8 cellular contexts compared by ENCODE assay signal in the genomic region with DNA sequence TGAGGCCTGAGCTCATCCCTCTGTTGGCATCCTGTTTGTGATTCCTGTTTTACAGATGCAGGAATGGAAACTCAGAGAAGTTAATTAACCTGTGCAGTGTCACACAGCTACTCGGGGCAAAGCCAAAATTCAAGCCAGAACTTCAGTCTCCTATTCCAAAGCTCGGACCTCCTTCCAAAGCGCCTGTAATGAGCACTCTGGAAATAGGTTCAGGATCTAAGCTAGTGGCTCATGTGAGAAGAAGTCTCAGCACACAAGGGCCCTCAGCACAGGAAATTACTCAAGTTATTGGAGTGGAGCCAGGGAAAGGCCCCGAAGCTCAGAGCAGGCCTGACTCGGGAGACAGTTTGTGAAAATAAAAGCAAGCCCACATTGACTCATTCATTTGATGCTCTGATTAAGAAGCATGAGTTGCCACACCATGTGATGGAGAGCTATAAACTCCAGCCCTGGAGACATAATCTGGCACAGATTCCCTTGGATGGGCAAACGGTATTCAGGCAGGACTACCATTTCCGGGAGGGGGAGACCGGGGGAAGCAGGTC. TPM values are rescaled to one million over a fixed set of nuclear protein-coding genes. Genes with fewer than 3 reads are reported as not detected.
DNase-seq lines count a peak whose midpoint lies in the region; ATAC-seq and TF ChIP-seq lines count a peak whose summit lies in the region.

No MANE protein-coding gene starts in this region.

- in situ Hi-C loops in GM13977 (cut with MboI; ENCODE audit: low pct_unique_long_range_greater_than_20kb, low sequenced_read_pairs, unreplicated experiment), result no loop called here

- H3K36me3 ChIP-seq in esophagus squamous epithelium (no peaks in the 10 kb centered on the region), testis (ENCODE audit: low read depth, missing control alignments) (no peaks in the 10 kb centered on the region)

- H3K9me3 ChIP-seq in esophagus squamous epithelium, result no peaks in the 10 kb centered on the region
- no peaks in the 10 kb centered on the region for H3K9me3 ChIP-seq in testis

- ATAC-seq in HG02973 (IDR thresholded peaks at IDR 0.05; ENCODE audit: unreplicated experiment), result peak; percentile 92

- TF ChIP-seq POLR2A in esophagus squamous epithelium (IDR thresholded peaks at IDR 0.05) (no peak), testis (IDR thresholded peaks at IDR 0.05) (no peak)

- H3K4me3 ChIP-seq in esophagus squamous epithelium (no peak overlapping the region), testis (no peak overlapping the region)

- no peaks in the 10 kb centered on the region for H3K27me3 ChIP-seq in esophagus squamous epithelium
- H3K27me3 ChIP-seq in testis, result no peaks in the 10 kb centered on the region

- DNase-seq in GM13977 (ENCODE audit: low spot score) (peak; percentile 73), NOMO-1 (lab: John Stamatoyannopoulos, UW; ENCODE audit: unreplicated experiment in 2 of 2) (peak; percentile 89 to 94), esophagus squamous epithelium (lab: John Stamatoyannopoulos, UW) (no peak), occipital lobe (lab: John Stamatoyannopoulos, UW) (peak; percentile 47), testis (peak; percentile 72), NK-92 (lab: John Stamatoyannopoulos, UW; ENCODE audit: unreplicated experiment) (no peak)
- DNase-seq in activated CD8-positive, alpha-beta memory T cell treated with anti-CD3 and anti-CD28 coated beads, Interleukin-2, amount 50 U/mL, for 48 hours, result peak; percentile 68

- peak overlapping the region; percentile 70 to 89 (median 85) for H3K27ac ChIP-seq in esophagus squamous epithelium
- H3K27ac ChIP-seq in testis, result peak overlapping the region in 1 of 2 donors; percentile 78

- H3K4me1 ChIP-seq in esophagus squamous epithelium (peaks cover 36 to 50% (median 43%) of the 10 kb centered on the region in 3 donors), testis (no peaks in the 10 kb centered on the region)

- whole genome bisulfite sequencing in esophagus squamous epithelium, 2 donors, result 5 to 8% methylated on average over 8 of the region's 8 CpGs
- 34 to 49% methylated on average over 8 of the region's 8 CpGs for WGBS in testis, 2 donors

- intact Hi-C loops in esophagus squamous epithelium (cut with DNase I) (no loop called here), testis (cut with DNase I; ENCODE audit: low total_unique reads) (no loop called here)

- no peak for TF ChIP-seq CTCF in GM13977 (IDR thresholded peaks at IDR 0.05; ENCODE audit: extremely low read depth, insufficient read depth, missing control alignments)
- no peak for TF ChIP-seq CTCF in esophagus squamous epithelium (IDR thresholded peaks at IDR 0.05)
- no peak for TF ChIP-seq CTCF in testis (IDR thresholded peaks at IDR 0.05)

RNA-seq across cellular contexts. Expression of a gene that starts 50.6 kb away (rescaled TPM):
- total RNA-seq in esophagus squamous epithelium, result 10 to 100 TPM; 12.3 to 36.6 (median 21.0) TPM
- total RNA-seq in occipital lobe, result 69.7 TPM
- 10 to 100 TPM; 60.9 to 69.1 TPM for total RNA-seq in testis
- polyA plus RNA-seq in testis (ENCODE audit: insufficient read depth, low read depth, low replicate concordance), result 22.9 TPM

Comparison
In these comparisons a context has a peak if more than half of its experiments do, and no peak if none do; other contexts are left out.
1. DNase-seq: peak in GM13977 (single experiment), NOMO-1 (2 of 2), activated CD8-positive, alpha-beta memory T cell treated with anti-CD3 and anti-CD28 coated beads, Interleukin-2, amount 50 U/mL, for 48 hours (single experiment), occipital lobe (single experiment) and testis (single experiment); none in esophagus squamous epithelium (single experiment) and NK-92 (single experiment).